ENCODE assay signal across 6 cellular contexts in genomic region chr6:30717845-30718795, GRCh38. TPM values are rescaled to one million over a fixed set of nuclear protein-coding genes. Genes with fewer than 3 reads are reported as not detected.
A peak's percentile ranks its signal among the peaks of the same experiment; 100 is the strongest.
DNase-seq lines count a peak whose midpoint lies in the region; ATAC-seq and TF ChIP-seq lines count a peak whose summit lies in the region.
"Not testable (repeated sequence)": the region's sequence is repeated elsewhere in the genome, so short reads cannot be mapped to it uniquely, and the experiment has no call there.

No MANE protein-coding gene starts in this region.

- H3K27me3 ChIP-seq in ACC112 (ENCODE audit: insufficient read depth, low read length); effector memory CD4-positive, alpha-beta T cell (replicated peaks; ENCODE audit: control insufficient read depth, insufficient read depth, low read length, poor library complexity, severe bottlenecking); left lung: not testable (repeated sequence)

- H3K27ac Mint-ChIP-seq in activated CD8-positive, alpha-beta memory T cell treated with anti-CD3 and anti-CD28 coated beads, Interleukin-2, amount 10 ng/mL, durations not matched to agents 7 days and 5 days, result peak overlapping the region; percentile 100

- H3K27me3 Mint-ChIP-seq in activated CD8-positive, alpha-beta memory T cell treated with anti-CD3 and anti-CD28 coated beads, Interleukin-2, amount 10 ng/mL, durations not matched to agents 7 days and 5 days, result not testable (repeated sequence)

- ATAC-seq in activated CD8-positive, alpha-beta memory T cell treated with anti-CD3 and anti-CD28 coated beads, Interleukin-2, amount 10 ng/mL, durations not matched to agents 7 days and 5 days; left lung: not testable (repeated sequence)

- peaks cover 59% of the 10 kb centered on the region for H3K36me3 Mint-ChIP-seq in activated CD8-positive, alpha-beta memory T cell treated with anti-CD3 and anti-CD28 coated beads, Interleukin-2, amount 10 ng/mL, durations not matched to agents 7 days and 5 days

- H3K9me3 Mint-ChIP-seq in activated CD8-positive, alpha-beta memory T cell treated with anti-CD3 and anti-CD28 coated beads, Interleukin-2, amount 10 ng/mL, durations not matched to agents 7 days and 5 days (ENCODE audit: low read depth), result not testable (repeated sequence)

- H3K9me3 ChIP-seq in effector memory CD4-positive, alpha-beta T cell (ENCODE audit: control insufficient read depth, low read length); left lung: not testable (repeated sequence)

- H3K4me1 ChIP-seq in ACC112 (ENCODE audit: control insufficient read depth, insufficient read depth, low read length, unreplicated experiment) (peaks cover 21% of the 10 kb centered on the region), left lung (peaks cover 33 to 53% of the 10 kb centered on the region in 2 donors)
- peaks cover 11% of the 10 kb centered on the region for H3K4me1 ChIP-seq in effector memory CD4-positive, alpha-beta T cell (ENCODE audit: control insufficient read depth, insufficient read depth, low read length, poor library complexity, severe bottlenecking)

- H3K27ac ChIP-seq in ACC112 (ENCODE audit: low read depth, low read length) (peak overlapping the region; percentile 92), left lung (peak overlapping the region; percentile 94)
- H3K27ac ChIP-seq in effector memory CD4-positive, alpha-beta T cell (ENCODE audit: insufficient read depth, low read length, poor library complexity, severe bottlenecking), result peak overlapping the region; percentile 59

- peaks cover 62% of the 10 kb centered on the region for H3K79me2 ChIP-seq in ACC112 (ENCODE audit: control insufficient read depth, insufficient read depth, low read length, unreplicated experiment)

- CTCF ChIA-PET in activated CD8-positive, alpha-beta memory T cell treated with anti-CD3 and anti-CD28 coated beads, Interleukin-2, amount 10 ng/mL, durations not matched to agents 7 days and 5 days (lab: Charles Lee), result interaction anchor here (0.8 to 32.1 kb wide), 9 partner anchors 13 to 122 kb away, joined by 3 to 936 read pairs (median 4); partner anchors contain the start of genes DHX16, MRPS18B and PPP1R10

- not testable (repeated sequence) for DNase-seq in Jurkat, Clone E6-1 (ENCODE audit: low read depth, low spot score); activated CD8-positive, alpha-beta memory T cell treated with anti-CD3 and anti-CD28 coated beads, Interleukin-2, amount 10 ng/mL, durations not matched to agents 7 days and 5 days; effector memory CD4-positive, alpha-beta T cell; left lung
- peak; percentile 5 for DNase-seq in retina

- peak in 1 of 2 donors; percentile 2 for TF ChIP-seq CTCF in left lung (IDR thresholded peaks at IDR 0.05)

- H3K4me3 ChIP-seq in ACC112 (ENCODE audit: low read depth, low read length) (peak overlapping the region; percentile 73), left lung (peak overlapping the region; percentile 4 to 67)
- H3K4me3 ChIP-seq in Jurkat, Clone E6-1 (ENCODE audit: low read length), result peak overlapping the region; percentile 73
- peak overlapping the region; percentile 37 for H3K4me3 ChIP-seq in effector memory CD4-positive, alpha-beta T cell (ENCODE audit: insufficient read depth, low read depth, low read length, poor library complexity, severe bottlenecking)

- H3K4me3 Mint-ChIP-seq in activated CD8-positive, alpha-beta memory T cell treated with anti-CD3 and anti-CD28 coated beads, Interleukin-2, amount 10 ng/mL, durations not matched to agents 7 days and 5 days, result peak overlapping the region; percentile 99

- H3K4me1 Mint-ChIP-seq in activated CD8-positive, alpha-beta memory T cell treated with anti-CD3 and anti-CD28 coated beads, Interleukin-2, amount 10 ng/mL, durations not matched to agents 7 days and 5 days, result peaks cover 49% of the 10 kb centered on the region

- intact Hi-C loops in left lung (cut with DNase I), result not testable (repeated sequence)

- H2AFZ ChIP-seq in ACC112 (ENCODE audit: low read length, unreplicated experiment), result peak overlapping the region; percentile 47

- H3K36me3 ChIP-seq in ACC112 (ENCODE audit: insufficient read depth, low read length), result peaks cover 34% of the 10 kb centered on the region; the same call in 1 of the 2 replicates
- H3K36me3 ChIP-seq in effector memory CD4-positive, alpha-beta T cell (ENCODE audit: control insufficient read depth, insufficient read depth, low read length), result peaks cover 19% of the 10 kb centered on the region
- peaks cover 3 to 33% of the 10 kb centered on the region in 2 donors for H3K36me3 ChIP-seq in left lung

RNA-seq across cellular contexts. Expression of gene MDC1, which starts 1.0 kb away (rescaled TPM):
- 75.5 TPM for polyA plus RNA-seq in Jurkat, Clone E6-1 (2012; ENCODE audit: insufficient read depth, insufficient read length)
- total RNA-seq in activated CD8-positive, alpha-beta memory T cell treated with anti-CD3 and anti-CD28 coated beads, Interleukin-2, amount 10 ng/mL, durations not matched to agents 7 days and 5 days, result 10 to 100 TPM; 67.4 to 83.9 TPM
- 10 to 100 TPM; 28.2 to 38.6 TPM for total RNA-seq in left lung

RNA-seq across cellular contexts. Expression of gene TUBB, which starts 2.0 kb away (rescaled TPM):
- 2,432 TPM for polyA plus RNA-seq in Jurkat, Clone E6-1 (2012; ENCODE audit: insufficient read depth, insufficient read length)
- 1,000 to 10,000 TPM; 1,499 to 1,522 TPM for total RNA-seq in activated CD8-positive, alpha-beta memory T cell treated with anti-CD3 and anti-CD28 coated beads, Interleukin-2, amount 10 ng/mL, durations not matched to agents 7 days and 5 days
- total RNA-seq in left lung, result 100 to 1,000 TPM; 409 to 602 TPM

RNA-seq across cellular contexts. Expression of gene FLOT1, which starts 24.4 kb away (rescaled TPM):
- polyA plus RNA-seq in Jurkat, Clone E6-1 (2012; ENCODE audit: insufficient read depth, insufficient read length), result 139 TPM
- 100 to 1,000 TPM; 165 to 184 TPM for total RNA-seq in activated CD8-positive, alpha-beta memory T cell treated with anti-CD3 and anti-CD28 coated beads, Interleukin-2, amount 10 ng/mL, durations not matched to agents 7 days and 5 days
- 100 to 1,000 TPM; 148 to 206 TPM for total RNA-seq in left lung

RNA-seq across cellular contexts. Expression of gene IER3, which starts 26.2 kb away (rescaled TPM):
- 17.7 TPM for polyA plus RNA-seq in Jurkat, Clone E6-1 (2012; ENCODE audit: insufficient read depth, insufficient read length)
- total RNA-seq in activated CD8-positive, alpha-beta memory T cell treated with anti-CD3 and anti-CD28 coated beads, Interleukin-2, amount 10 ng/mL, durations not matched to agents 7 days and 5 days, result 10 to 100 TPM in 1 of 2 experiments, 1 to 10 TPM in 1; 10.0 to 62.7 TPM
- 10 to 100 TPM; 36.1 to 77.0 TPM for total RNA-seq in left lung

RNA-seq across cellular contexts. Expression of gene NRM, which starts 27.3 kb away (rescaled TPM):
- polyA plus RNA-seq in Jurkat, Clone E6-1 (2012; ENCODE audit: insufficient read depth, insufficient read length), result 75.0 TPM
- 10 to 100 TPM; 30.2 to 36.4 TPM for total RNA-seq in activated CD8-positive, alpha-beta memory T cell treated with anti-CD3 and anti-CD28 coated beads, Interleukin-2, amount 10 ng/mL, durations not matched to agents 7 days and 5 days
- total RNA-seq in left lung, result 10 to 100 TPM; 13.1 to 17.4 TPM
